In the genomic region with DNA sequence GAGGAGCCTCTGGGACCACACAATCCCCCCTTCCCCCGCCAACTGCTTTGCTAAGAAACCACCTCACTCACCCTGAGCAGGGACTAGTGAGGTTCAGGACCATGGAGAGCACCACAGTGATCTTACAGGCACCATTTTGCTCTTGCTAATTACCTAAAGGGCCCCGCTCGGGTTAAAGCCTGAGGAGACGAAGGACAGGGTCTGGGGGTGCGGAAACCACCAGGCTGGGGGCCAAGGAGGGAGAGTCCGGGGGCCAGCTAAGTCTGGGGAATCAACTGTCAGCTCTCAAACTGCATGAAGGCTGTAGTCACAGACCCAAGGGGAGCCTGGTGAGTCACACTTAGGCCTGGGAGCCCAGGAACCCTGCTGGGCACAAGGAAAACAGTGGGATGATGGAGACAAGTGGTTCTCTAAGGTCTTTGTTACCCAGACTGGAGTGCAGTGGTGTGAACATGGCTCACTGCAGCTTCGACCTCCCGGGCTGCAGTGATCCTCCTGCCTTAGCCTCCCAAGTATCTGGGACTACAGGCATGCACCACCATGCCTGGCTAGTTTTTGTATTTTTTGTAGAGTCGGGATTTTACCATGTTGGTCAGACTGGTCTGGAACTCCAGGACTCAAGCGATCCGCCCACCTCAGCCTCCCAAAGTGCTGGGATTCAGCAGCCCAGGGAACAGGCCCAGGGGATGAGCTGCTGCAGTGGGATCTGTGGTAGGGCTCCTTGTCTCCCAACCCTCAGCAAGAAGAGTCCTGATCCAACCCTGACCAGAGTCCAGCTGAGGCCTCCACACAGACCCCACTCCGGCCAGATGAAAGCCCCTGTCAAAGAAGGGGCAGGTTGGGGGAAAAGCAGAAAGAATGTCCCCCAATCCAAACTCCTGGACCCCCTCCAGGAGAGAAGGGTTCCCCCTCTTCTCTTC, we compare ENCODE assay signal across 8 cellular contexts.
A peak's percentile ranks its signal among the peaks of the same experiment; 100 is the strongest.
DNase-seq lines count a peak whose midpoint lies in the region; ATAC-seq and TF ChIP-seq lines count a peak whose summit lies in the region.

No MANE protein-coding gene starts in this region.

- H3K36me3 ChIP-seq in lower lobe of right lung = no peaks in the 10 kb centered on the region

- DNase-seq in activated gamma-delta T cell treated with Interleukin-2 at 50 U/mL for 16 hours (peak; percentile 34), activated gamma-delta T cell (lab: John Stamatoyannopoulos, UW) (no peak), brain pericyte (ENCODE audit: low read depth, low spot score) (peak; percentile 29), lower lobe of right lung (no peak), DMS153 (lab: John Stamatoyannopoulos, UW) (no peak), NCI-H2081 treated with DMSO at 0.1 percent for 48 hours (lab: John Stamatoyannopoulos, UW) (no peak)

- H3K27me3 ChIP-seq in lower lobe of right lung (ENCODE audit: low read depth) = peaks cover 4% of the 10 kb centered on the region

- ATAC-seq in lower lobe of right lung = peak; percentile 54 to 59
- ATAC-seq in HG02588 (IDR thresholded peaks at IDR 0.05; ENCODE audit: unreplicated experiment) = no peak

- no peak overlapping the region for H3K27ac ChIP-seq in lower lobe of right lung

- no peaks in the 10 kb centered on the region for H3K9me3 ChIP-seq in lower lobe of right lung

- TF ChIP-seq CTCF in lower lobe of right lung (IDR thresholded peaks at IDR 0.05) = no peak

- H3K4me1 ChIP-seq in lower lobe of right lung = peaks cover 11% of the 10 kb centered on the region

- no peak overlapping the region for H3K4me3 ChIP-seq in lower lobe of right lung

- intact Hi-C loops in lower lobe of right lung (cut with DNase I) = no loop called here

TF ChIP-seq in PFSK-1, 5 proteins besides CTCF, POLR2A, EP300 and RAD21:
- TF ChIP-seq, protein P1, sequence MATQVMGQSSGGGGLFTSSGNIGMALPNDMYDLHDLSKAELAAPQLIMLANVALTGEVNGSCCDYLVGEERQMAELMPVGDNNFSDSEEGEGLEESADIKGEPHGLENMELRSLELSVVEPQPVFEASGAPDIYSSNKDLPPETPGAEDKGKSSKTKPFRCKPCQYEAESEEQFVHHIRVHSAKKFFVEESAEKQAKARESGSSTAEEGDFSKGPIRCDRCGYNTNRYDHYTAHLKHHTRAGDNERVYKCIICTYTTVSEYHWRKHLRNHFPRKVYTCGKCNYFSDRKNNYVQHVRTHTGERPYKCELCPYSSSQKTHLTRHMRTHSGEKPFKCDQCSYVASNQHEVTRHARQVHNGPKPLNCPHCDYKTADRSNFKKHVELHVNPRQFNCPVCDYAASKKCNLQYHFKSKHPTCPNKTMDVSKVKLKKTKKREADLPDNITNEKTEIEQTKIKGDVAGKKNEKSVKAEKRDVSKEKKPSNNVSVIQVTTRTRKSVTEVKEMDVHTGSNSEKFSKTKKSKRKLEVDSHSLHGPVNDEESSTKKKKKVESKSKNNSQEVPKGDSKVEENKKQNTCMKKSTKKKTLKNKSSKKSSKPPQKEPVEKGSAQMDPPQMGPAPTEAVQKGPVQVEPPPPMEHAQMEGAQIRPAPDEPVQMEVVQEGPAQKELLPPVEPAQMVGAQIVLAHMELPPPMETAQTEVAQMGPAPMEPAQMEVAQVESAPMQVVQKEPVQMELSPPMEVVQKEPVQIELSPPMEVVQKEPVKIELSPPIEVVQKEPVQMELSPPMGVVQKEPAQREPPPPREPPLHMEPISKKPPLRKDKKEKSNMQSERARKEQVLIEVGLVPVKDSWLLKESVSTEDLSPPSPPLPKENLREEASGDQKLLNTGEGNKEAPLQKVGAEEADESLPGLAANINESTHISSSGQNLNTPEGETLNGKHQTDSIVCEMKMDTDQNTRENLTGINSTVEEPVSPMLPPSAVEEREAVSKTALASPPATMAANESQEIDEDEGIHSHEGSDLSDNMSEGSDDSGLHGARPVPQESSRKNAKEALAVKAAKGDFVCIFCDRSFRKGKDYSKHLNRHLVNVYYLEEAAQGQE (IDR thresholded peaks at IDR 0.05; ENCODE audit: insufficient read depth in 1 of 2, low read depth in 2 of 2, low read length in 2 of 2) = peak; percentile 93 to 97
- 0 out of 2 replicates have a peak, but pooled peaks have one; percentile 24 for TF ChIP-seq SIN3A (IDR thresholded peaks at IDR 0.05; ENCODE audit: borderline replicate concordance, insufficient read depth, low read length)
- no peak for TF ChIP-seq TAF1 (IDR thresholded peaks at IDR 0.05; ENCODE audit: borderline replicate concordance, insufficient read depth, low read length)
- no peak for TF ChIP-seq POLR2AphosphoS5 (IDR thresholded peaks at IDR 0.05; ENCODE audit: low read depth, low read length)
- TF ChIP-seq FOXP2 (optimal IDR thresholded peaks at IDR 0.05; ENCODE audit: borderline replicate concordance, extremely low read depth, extremely low read length, insufficient read depth) = no peak

Comparison
In these comparisons a context has a peak if more than half of its experiments do, and no peak if none do; other contexts are left out.
1. DNase-seq: peak in activated gamma-delta T cell treated with Interleukin-2 at 50 U/mL for 16 hours (single experiment) and brain pericyte (single experiment); none in activated gamma-delta T cell (single experiment), lower lobe of right lung (single experiment), DMS153 (single experiment) and NCI-H2081 treated with DMSO at 0.1 percent for 48 hours (single experiment).